33 cellular contexts compared by ENCODE assay signal in genomic region chr2:138234265-138234664, GRCh38.
"Had no signal": no experiment of that assay in that cellular context is flagged by ENCODE, and none has a peak within 500 bp of the region (broad histone marks: within the 10 kb centered on the region; RNA-seq: fewer than 3 reads in every experiment).

No MANE protein-coding gene starts in this region.

- H3K4me3 ChIP-seq: body of pancreas, breast epithelium had no signal

- H3K27me3 ChIP-seq: body of pancreas, brain microvascular endothelial cell, breast epithelium had no signal

- ATAC-seq: activated CD4-positive, alpha-beta T cell treated with anti-CD3 and anti-CD28 coated beads for 36 hours; activated CD4-positive, CD25-positive, alpha-beta regulatory T cell treated with anti-CD3 and anti-CD28 coated beads, Interleukin-2, amount 50 U/mL, for 24 hours; activated CD8-positive, alpha-beta memory T cell treated with anti-CD3 and anti-CD28 coated beads, Interleukin-2, amount 10 ng/mL, durations not matched to agents 7 days and 5 days; activated CD8-positive, alpha-beta T cell treated with anti-CD3 and anti-CD28 coated beads, Interleukin-2, amount 10 ng/mL, durations not matched to agents 7 days and 5 days; activated naive CD8-positive, alpha-beta T cell treated with anti-CD3 and anti-CD28 coated beads, Interleukin-2, amount 50 U/mL, for 24 hours; body of pancreas; T-helper 17 cell had no signal

- H3K4me1 ChIP-seq: body of pancreas, breast epithelium had no signal

- H3K27me3 Mint-ChIP-seq: activated CD4-positive, alpha-beta memory T cell treated with anti-CD3 and anti-CD28 coated beads, Interleukin-2, amount 10 ng/mL, durations not matched to agents 7 days and 5 days; activated CD4-positive, alpha-beta T cell treated with anti-CD3 and anti-CD28 coated beads, Interleukin-2, amount 10 ng/mL, durations not matched to agents 7 days and 5 days; activated CD8-positive, alpha-beta memory T cell treated with anti-CD3 and anti-CD28 coated beads, Interleukin-2, amount 10 ng/mL, durations not matched to agents 7 days and 5 days; activated naive CD4-positive, alpha-beta T cell treated with anti-CD3 and anti-CD28 coated beads, Interleukin-2, amount 10 ng/mL, durations not matched to agents 7 days and 5 days; activated naive CD8-positive, alpha-beta T cell treated with anti-CD3 and anti-CD28 coated beads, Interleukin-2, amount 10 ng/mL, durations not matched to agents 7 days and 5 days; activated naive CD8-positive, alpha-beta T cell treated with anti-CD3 and anti-CD28 coated beads, Interleukin-2, amount 50 U/mL, for 24 hours; activated T-cell treated with anti-CD3 and anti-CD28 coated beads, Interleukin-2, amount 50 U/mL, for 24 hours; T-helper 17 cell had no signal

- H3K27ac Mint-ChIP-seq: activated CD4-positive, alpha-beta memory T cell treated with anti-CD3 and anti-CD28 coated beads, Interleukin-2, amount 10 ng/mL, durations not matched to agents 7 days and 5 days; activated CD4-positive, alpha-beta T cell treated with anti-CD3 and anti-CD28 coated beads for 36 hours; activated CD4-positive, alpha-beta T cell treated with anti-CD3 and anti-CD28 coated beads, Interleukin-2, amount 10 ng/mL, durations not matched to agents 7 days and 5 days; activated CD8-positive, alpha-beta memory T cell treated with anti-CD3 and anti-CD28 coated beads, Interleukin-2, amount 10 ng/mL, durations not matched to agents 7 days and 5 days; activated CD8-positive, alpha-beta T cell treated with anti-CD3 and anti-CD28 coated beads, Interleukin-2, amount 10 ng/mL, durations not matched to agents 7 days and 5 days; activated naive CD4-positive, alpha-beta T cell treated with anti-CD3 and anti-CD28 coated beads, Interleukin-2, amount 10 ng/mL, durations not matched to agents 7 days and 5 days; activated naive CD4-positive, alpha-beta T cell treated with anti-CD3 and anti-CD28 coated beads, Interleukin-2, amount 50 U/mL, for 24 hours; activated naive CD8-positive, alpha-beta T cell; activated naive CD8-positive, alpha-beta T cell treated with anti-CD3 and anti-CD28 coated beads, Interleukin-2, amount 10 ng/mL, durations not matched to agents 7 days and 5 days; activated naive CD8-positive, alpha-beta T cell treated with anti-CD3 and anti-CD28 coated beads, Interleukin-2, amount 50 U/mL, for 24 hours; activated T-cell treated with anti-CD3 and anti-CD28 coated beads, Interleukin-2, amount 50 U/mL, for 24 hours; activated T-helper 2 cell treated with anti-CD3 and anti-CD28 coated beads, Interferon-gamma antibody, Interleukin-2, Interleukin-4, amounts not matched to agents 10 μg/mL and 5 μg/mL and 100 μg/mL, durations not matched to agents 14 hours and 24 hours and 36 hours; T-helper 17 cell had no signal

- H3K36me3 Mint-ChIP-seq: activated CD8-positive, alpha-beta memory T cell treated with anti-CD3 and anti-CD28 coated beads, Interleukin-2, amount 10 ng/mL, durations not matched to agents 7 days and 5 days; activated naive CD4-positive, alpha-beta T cell treated with anti-CD3 and anti-CD28 coated beads, Interleukin-2, amount 10 ng/mL, durations not matched to agents 7 days and 5 days; activated naive CD8-positive, alpha-beta T cell; activated naive CD8-positive, alpha-beta T cell treated with anti-CD3 and anti-CD28 coated beads, Interleukin-2, amount 10 ng/mL, durations not matched to agents 7 days and 5 days had no signal

- DNase-seq: activated CD4-positive, alpha-beta memory T cell treated with anti-CD3 and anti-CD28 coated beads, Interleukin-2, amount 10 ng/mL, durations not matched to agents 7 days and 5 days; activated CD4-positive, alpha-beta T cell treated with anti-CD3 and anti-CD28 coated beads for 1 hour; activated CD4-positive, alpha-beta T cell treated with anti-CD3 and anti-CD28 coated beads for 36 hours; activated CD4-positive, alpha-beta T cell treated with anti-CD3 and anti-CD28 coated beads for 48 hours; activated CD4-positive, alpha-beta T cell treated with anti-CD3 and anti-CD28 coated beads, Interleukin-2, amount 10 ng/mL, durations not matched to agents 7 days and 5 days; activated CD4-positive, alpha-beta T cell treated with anti-CD3 and anti-CD28 coated beads, Interleukin-2, amount 50 U/mL, for 48 hours; activated CD4-positive, CD25-positive, alpha-beta regulatory T cell; activated CD8-positive, alpha-beta memory T cell treated with anti-CD3 and anti-CD28 coated beads for 24 hours; activated CD8-positive, alpha-beta memory T cell treated with anti-CD3 and anti-CD28 coated beads, Interleukin-2, amount 10 ng/mL, durations not matched to agents 7 days and 5 days; activated CD8-positive, alpha-beta memory T cell treated with anti-CD3 and anti-CD28 coated beads, Interleukin-2, amount 50 U/mL, for 48 hours; activated CD8-positive, alpha-beta T cell treated with anti-CD3 and anti-CD28 coated beads, Interleukin-2, amount 10 ng/mL, durations not matched to agents 7 days and 5 days; activated effector memory CD4-positive, alpha-beta T cell treated with Interleukin-2 at 50 U/mL for 16 hours; activated gamma-delta T cell; activated naive CD4-positive, alpha-beta T cell treated with anti-CD3 and anti-CD28 coated beads, Interleukin-2, amount 10 ng/mL, durations not matched to agents 7 days and 5 days; activated naive CD4-positive, alpha-beta T cell treated with Interleukin-2 at 50 U/mL for 16 hours; activated naive CD8-positive, alpha-beta T cell treated with anti-CD3 and anti-CD28 coated beads, Interleukin-2, amount 10 ng/mL, durations not matched to agents 7 days and 5 days; activated naive CD8-positive, alpha-beta T cell treated with anti-CD3 and anti-CD28 coated beads, Interleukin-2, amount 50 U/mL, for 24 hours; activated T-cell treated with anti-CD3 and anti-CD28 coated beads, Interleukin-2, amount 50 U/mL, for 24 hours; activated T-cell treated with anti-CD3 and anti-CD28 coated beads, Interleukin-2, amount 50 U/mL, for 48 hours; aorta; body of pancreas; brain microvascular endothelial cell; central memory CD4-positive, alpha-beta T cell; T-helper 17 cell had no signal

- H3K9me3 Mint-ChIP-seq: activated CD4-positive, alpha-beta memory T cell treated with anti-CD3 and anti-CD28 coated beads, Interleukin-2, amount 10 ng/mL, durations not matched to agents 7 days and 5 days; activated naive CD4-positive, alpha-beta T cell treated with anti-CD3 and anti-CD28 coated beads, Interleukin-2, amount 10 ng/mL, durations not matched to agents 7 days and 5 days; activated naive CD8-positive, alpha-beta T cell treated with anti-CD3 and anti-CD28 coated beads, Interleukin-2, amount 10 ng/mL, durations not matched to agents 7 days and 5 days; activated T-helper 2 cell treated with anti-CD3 and anti-CD28 coated beads, Interferon-gamma antibody, Interleukin-2, Interleukin-4, amounts not matched to agents 10 μg/mL and 5 μg/mL and 100 μg/mL, durations not matched to agents 14 hours and 24 hours and 36 hours had no signal

- H3K9me3 ChIP-seq: body of pancreas, breast epithelium had no signal

- H3K36me3 ChIP-seq: brain microvascular endothelial cell, breast epithelium had no signal

- FAIRE-seq: astrocyte, colon, TTC549 had no signal

- H3K4me3 Mint-ChIP-seq: activated CD4-positive, alpha-beta memory T cell treated with anti-CD3 and anti-CD28 coated beads, Interleukin-2, amount 10 ng/mL, durations not matched to agents 7 days and 5 days; activated CD4-positive, alpha-beta T cell treated with anti-CD3 and anti-CD28 coated beads for 36 hours; activated CD4-positive, alpha-beta T cell treated with anti-CD3 and anti-CD28 coated beads, Interleukin-2, amount 10 ng/mL, durations not matched to agents 7 days and 5 days; activated CD8-positive, alpha-beta memory T cell treated with anti-CD3 and anti-CD28 coated beads, Interleukin-2, amount 10 ng/mL, durations not matched to agents 7 days and 5 days; activated CD8-positive, alpha-beta T cell treated with anti-CD3 and anti-CD28 coated beads, Interleukin-2, amount 10 ng/mL, durations not matched to agents 7 days and 5 days; activated naive CD4-positive, alpha-beta T cell treated with anti-CD3 and anti-CD28 coated beads, Interleukin-2, amount 10 ng/mL, durations not matched to agents 7 days and 5 days; activated naive CD4-positive, alpha-beta T cell treated with anti-CD3 and anti-CD28 coated beads, Interleukin-2, amount 50 U/mL, for 24 hours; activated naive CD8-positive, alpha-beta T cell; activated naive CD8-positive, alpha-beta T cell treated with anti-CD3 and anti-CD28 coated beads, Interleukin-2, amount 10 ng/mL, durations not matched to agents 7 days and 5 days; activated naive CD8-positive, alpha-beta T cell treated with anti-CD3 and anti-CD28 coated beads, Interleukin-2, amount 50 U/mL, for 24 hours; activated T-cell treated with anti-CD3 and anti-CD28 coated beads, Interleukin-2, amount 50 U/mL, for 24 hours; T-helper 17 cell had no signal

- H3K27ac ChIP-seq: body of pancreas, brain microvascular endothelial cell, breast epithelium, VCaP had no signal

- H3K4me1 Mint-ChIP-seq: activated CD4-positive, alpha-beta memory T cell treated with anti-CD3 and anti-CD28 coated beads, Interleukin-2, amount 10 ng/mL, durations not matched to agents 7 days and 5 days; activated CD4-positive, alpha-beta T cell treated with anti-CD3 and anti-CD28 coated beads for 36 hours; activated CD4-positive, alpha-beta T cell treated with anti-CD3 and anti-CD28 coated beads, Interleukin-2, amount 10 ng/mL, durations not matched to agents 7 days and 5 days; activated CD8-positive, alpha-beta memory T cell treated with anti-CD3 and anti-CD28 coated beads, Interleukin-2, amount 10 ng/mL, durations not matched to agents 7 days and 5 days; activated naive CD4-positive, alpha-beta T cell treated with anti-CD3 and anti-CD28 coated beads, Interleukin-2, amount 10 ng/mL, durations not matched to agents 7 days and 5 days; activated naive CD4-positive, alpha-beta T cell treated with anti-CD3 and anti-CD28 coated beads, Interleukin-2, amount 50 U/mL, for 24 hours; activated naive CD8-positive, alpha-beta T cell treated with anti-CD3 and anti-CD28 coated beads, Interleukin-2, amount 10 ng/mL, durations not matched to agents 7 days and 5 days; T-helper 17 cell had no signal
